1 cellular context compared by ENCODE assay signal in genomic region chr17:75113798-75114551, GRCh38.
TF ChIP-seq lines count a peak whose summit lies in the region.

No MANE protein-coding gene starts in this region.

TF ChIP-seq in HepG2, 621 proteins besides CTCF, POLR2A, EP300 and RAD21 (continued from another document and continues in another):
- TF ChIP-seq PRDM15 (CRISPR knock-in tag; IDR thresholded peaks at IDR 0.05) (no peak), SSRP1 (CRISPR knock-in tag; IDR thresholded peaks at IDR 0.05) (0 out of 2 replicates have a peak, but pooled peaks have one; percentile 41), KIAA2018 (CRISPR knock-in tag; IDR thresholded peaks at IDR 0.05; ENCODE audit: borderline replicate concordance) (no peak), KDM5B (CRISPR knock-in tag; IDR thresholded peaks at IDR 0.05; ENCODE audit: borderline replicate concordance) (0 out of 2 replicates have a peak, but pooled peaks have one; percentile 29), JUNB (CRISPR knock-in tag; IDR thresholded peaks at IDR 0.05; ENCODE audit: borderline replicate concordance) (no peak), HNF4A (CRISPR knock-in tag; IDR thresholded peaks at IDR 0.05) (no peak), ZBTB49 (CRISPR knock-in tag; IDR thresholded peaks at IDR 0.05; ENCODE audit: borderline replicate concordance) (no peak), CC2D1A (CRISPR knock-in tag; IDR thresholded peaks at IDR 0.05) (no peak), ADNP (CRISPR knock-in tag; IDR thresholded peaks at IDR 0.05) (no peak), KDM1A (CRISPR knock-in tag; IDR thresholded peaks at IDR 0.05) (no peak), ISL2 (CRISPR knock-in tag; IDR thresholded peaks at IDR 0.05) (0 out of 2 replicates have a peak, but pooled peaks have one; percentile 39), PLRG1 (conservative IDR thresholded peaks at IDR 0.05) (no peak), ZNF782 (CRISPR knock-in tag; IDR thresholded peaks at IDR 0.05; ENCODE audit: borderline replicate concordance) (peak; percentile 84; the same call in 1 of the 2 replicates), ZNF577 (CRISPR knock-in tag; IDR thresholded peaks at IDR 0.05; ENCODE audit: borderline replicate concordance, low read depth) (no peak), ZNF512B (CRISPR knock-in tag; IDR thresholded peaks at IDR 0.05; ENCODE audit: borderline replicate concordance) (no peak), NFE2L2 (IDR thresholded peaks at IDR 0.05; ENCODE audit: low read length) (no peak), DMTF1 (CRISPR knock-in tag; IDR thresholded peaks at IDR 0.05) (no peak), ZNF331 (CRISPR knock-in tag; IDR thresholded peaks at IDR 0.05) (0 out of 2 replicates have a peak, but pooled peaks have one; percentile 26), ZFP82 (CRISPR knock-in tag; IDR thresholded peaks at IDR 0.05; ENCODE audit: borderline replicate concordance) (no peak), ZNF275 (CRISPR knock-in tag; IDR thresholded peaks at IDR 0.05; ENCODE audit: borderline replicate concordance) (no peak), CERS6 (CRISPR knock-in tag; IDR thresholded peaks at IDR 0.05) (no peak), TSC22D2 (CRISPR knock-in tag; IDR thresholded peaks at IDR 0.05; ENCODE audit: borderline replicate concordance) (peak; percentile 30; the same call in 1 of the 2 replicates), NCOA1 (CRISPR knock-in tag; IDR thresholded peaks at IDR 0.05) (0 out of 2 replicates have a peak, but pooled peaks have one; percentile 56), CCAR2 (optimal IDR thresholded peaks at IDR 0.05; ENCODE audit: low read depth, low read length) (no peak), PAWR (CRISPR knock-in tag; IDR thresholded peaks at IDR 0.05; ENCODE audit: borderline replicate concordance) (no peak), ZBTB7B (CRISPR knock-in tag; IDR thresholded peaks at IDR 0.05) (peak; percentile 59; the same call in 1 of the 2 replicates), ZNF770 (CRISPR knock-in tag; IDR thresholded peaks at IDR 0.05) (no peak; the same call in 1 of the 2 replicates)
